Comparison of ENCODE assay signal across 1 cellular context in genomic region chr16:23371368-23371767, GRCh38.
TF ChIP-seq lines count a peak whose summit lies in the region.

No MANE protein-coding gene starts in this region.

TF ChIP-seq in H1, 55 proteins besides CTCF, POLR2A, EP300 and RAD21 (continued from another document):
- no peak for TF ChIP-seq CHD7 (IDR thresholded peaks at IDR 0.05; ENCODE audit: insufficient replicate concordance, low read length)
- TF ChIP-seq BACH1 (IDR thresholded peaks at IDR 0.05; ENCODE audit: low read length) = no peak
- no peak for TF ChIP-seq YY1 (IDR thresholded peaks at IDR 0.05; ENCODE audit: low read depth, low read length)
- TF ChIP-seq RFX5 (IDR thresholded peaks at IDR 0.05; ENCODE audit: borderline replicate concordance, low read depth, low read length) = no peak
- no peak for TF ChIP-seq BRCA1 (IDR thresholded peaks at IDR 0.05; ENCODE audit: low read depth, low read length)
- TF ChIP-seq CBX8 (IDR thresholded peaks at IDR 0.05; ENCODE audit: borderline replicate concordance, low read depth, low read length) = no peak
- no peak for TF ChIP-seq PHF8 (conservative IDR thresholded peaks at IDR 0.05; ENCODE audit: low read depth, low read length)
- no peak for TF ChIP-seq ZNF274 (IDR thresholded peaks at IDR 0.05; ENCODE audit: borderline replicate concordance, extremely low read depth, low read length)
- no peak for TF ChIP-seq GABPA (IDR thresholded peaks at IDR 0.05; ENCODE audit: borderline replicate concordance, insufficient read depth, low read length)
- no peak for TF ChIP-seq E2F6 (IDR thresholded peaks at IDR 0.05)
- TF ChIP-seq SIRT6 (IDR thresholded peaks at IDR 0.05; ENCODE audit: low read length) = no peak
